In genomic region chr10:117477961-117478670, GRCh38 we compare ENCODE assay signal across 10 cellular contexts.
DNase-seq lines count a peak whose midpoint lies in the region; ATAC-seq, FAIRE-seq and TF ChIP-seq lines count a peak whose summit lies in the region.
"Had no signal": no experiment of that assay in that cellular context is flagged by ENCODE, and none has a peak within 500 bp of the region (broad histone marks: within the 10 kb centered on the region; RNA-seq: fewer than 3 reads in every experiment).

No MANE protein-coding gene starts in this region.

- H3K9me3 ChIP-seq in endothelial cell of umbilical vein (replicated peaks; ENCODE audit: control insufficient read depth, insufficient read depth, low read length): no peaks in the 10 kb centered on the region
- no peaks in the 10 kb centered on the region for H3K9me3 ChIP-seq in right atrium auricular region
- H3K9me3 ChIP-seq: testis had no signal

- peak; percentile 62 for FAIRE-seq in endothelial cell of umbilical vein (lab: Jason Lieb, UNC)

- H3K4me3 ChIP-seq in endothelial cell of umbilical vein (replicated peaks in 1 of 3; ENCODE audit: insufficient read depth in 1 of 3, low read depth in 1 of 3, low read length in 3 of 3) (no peak overlapping the region), rectal smooth muscle tissue (ENCODE audit: low read length) (no peak overlapping the region), right atrium auricular region (no peak overlapping the region)
- H3K4me3 ChIP-seq: testis had no signal

- POLR2A ChIA-PET in endothelial cell of umbilical vein (lab: Charles Lee): no interaction called here

- no peak overlapping the region for H2AFZ ChIP-seq in endothelial cell of umbilical vein (ENCODE audit: low read depth, low read length)

- H3K4me1 ChIP-seq in endothelial cell of umbilical vein (ENCODE audit: control insufficient read depth, extremely low read depth, insufficient read depth, low read length) (no peaks in the 10 kb centered on the region), rectal smooth muscle tissue (ENCODE audit: control insufficient read depth, insufficient read depth, low read length) (peaks cover 22% of the 10 kb centered on the region), right atrium auricular region (no peaks in the 10 kb centered on the region)
- H3K4me1 ChIP-seq: testis had no signal

- dilution Hi-C loops in endothelial cell of umbilical vein (cut with MboI; ENCODE audit: extremely low pct_ligation_motif_present, low sequenced_read_pairs): no loop called here

- CTCF ChIA-PET in endothelial cell of umbilical vein (lab: Charles Lee): interaction anchor here (0.6 to 6.5 kb wide), 23 partner anchors 9 to 981 kb away, joined by 3 to 279 read pairs (median 6); no protein-coding TSS in a partner anchor

- intact Hi-C loops in endothelial cell of umbilical vein (cut with micrococcal nuclease): loop anchor here (1.0 to 5.0 kb wide), 2 partner anchors 35 to 261 kb away; no protein-coding TSS in a partner anchor

- TF ChIP-seq POLR2A in endothelial cell of umbilical vein (IDR thresholded peaks at IDR 0.05; ENCODE audit: low read depth, low read length): no peak

- no peaks in the 10 kb centered on the region for H3K9me1 ChIP-seq in endothelial cell of umbilical vein (replicated peaks; ENCODE audit: control insufficient read depth, extremely low read depth, insufficient read depth, low read length)

- H4K20me1 ChIP-seq in endothelial cell of umbilical vein (replicated peaks; ENCODE audit: control insufficient read depth, extremely low read depth, insufficient read depth, low read length): no peaks in the 10 kb centered on the region

- TF ChIP-seq CTCF in endothelial cell of umbilical vein (IDR thresholded peaks at IDR 0.05; ENCODE audit: extremely low read depth in 1 of 2, insufficient read depth in 1 of 2, low read depth in 1 of 2, low read length in 2 of 2): peak in 1 of 2 donors; percentile 18
- TF ChIP-seq CTCF in right atrium auricular region (IDR thresholded peaks at IDR 0.05): peak in 1 of 2 donors; percentile 22

- H3K27ac ChIP-seq in endothelial cell of umbilical vein (ENCODE audit: insufficient read depth, low read depth, low read length): no peak overlapping the region
- H3K27ac ChIP-seq in rectal smooth muscle tissue (ENCODE audit: low read depth, low read length): peak overlapping the region; percentile 11
- no peak overlapping the region for H3K27ac ChIP-seq in right atrium auricular region
- H3K27ac ChIP-seq: testis had no signal

- DNase-seq in ELR (ENCODE audit: low read depth) (peak; percentile 88), NCI-H146 (lab: John Stamatoyannopoulos, UW) (peak; percentile 7), endothelial cell of umbilical vein (ENCODE audit: low read depth, low spot score) (peak; percentile 44), right atrium auricular region (ENCODE audit: low spot score) (no peak), Ammon's horn (ENCODE audit: low spot score) (no peak)
- DNase-seq: NCI-H524, testis had no signal

- H3K4me2 ChIP-seq in endothelial cell of umbilical vein (ENCODE audit: insufficient read depth, low read length): no peak overlapping the region

- H3K9ac ChIP-seq in endothelial cell of umbilical vein (replicated peaks; ENCODE audit: extremely low read depth, insufficient read depth, low read length) (no peak overlapping the region), rectal smooth muscle tissue (ENCODE audit: low read length) (no peak overlapping the region)

- no TSS peak for BruUV-seq in endothelial cell of umbilical vein (replicated peaks; lab: Mats Ljungman, UMichigan)

- H3K27me3 ChIP-seq in endothelial cell of umbilical vein (ENCODE audit: control insufficient read depth in 2 of 2, insufficient read depth in 2 of 2, low read length in 2 of 2) (peaks cover 2 to 6% of the 10 kb centered on the region in 2 experiments), rectal smooth muscle tissue (ENCODE audit: control insufficient read depth, insufficient read depth, low read length) (no peaks in the 10 kb centered on the region), right atrium auricular region (peaks cover 0 to 2% of the 10 kb centered on the region in 2 donors)
- H3K27me3 ChIP-seq: testis had no signal

- H3K36me3 ChIP-seq in endothelial cell of umbilical vein (ENCODE audit: control insufficient read depth in 2 of 2, extremely low read depth in 1 of 2, insufficient read depth in 2 of 2, low read length in 2 of 2): no peaks in the 10 kb centered on the region
- H3K36me3 ChIP-seq in rectal smooth muscle tissue (ENCODE audit: control insufficient read depth, insufficient read depth, low read length): no peaks in the 10 kb centered on the region
- H3K36me3 ChIP-seq in right atrium auricular region: no peaks in the 10 kb centered on the region

- no peaks in the 10 kb centered on the region for H3K79me2 ChIP-seq in endothelial cell of umbilical vein (ENCODE audit: control insufficient read depth, insufficient read depth, low read length)

- ATAC-seq in HG03097 (IDR thresholded peaks at IDR 0.05; ENCODE audit: low FRiP score, unreplicated experiment) (no peak), HG03565 (IDR thresholded peaks at IDR 0.05; ENCODE audit: unreplicated experiment) (no peak)

TF ChIP-seq in endothelial cell of umbilical vein, 7 proteins besides CTCF, POLR2A, EP300 and RAD21:
- TF ChIP-seq GATA2 (IDR thresholded peaks at IDR 0.05; ENCODE audit: insufficient read depth, insufficient read length, low read depth, low read length) (no peak), MAX (IDR thresholded peaks at IDR 0.05; ENCODE audit: insufficient read depth, insufficient read length) (no peak), MYC (IDR thresholded peaks at IDR 0.05; ENCODE audit: low read depth, low read length) (no peak), EZH2 (IDR thresholded peaks at IDR 0.05; ENCODE audit: borderline replicate concordance, low read depth, low read length, severe bottlenecking) (no peak), FOS (IDR thresholded peaks at IDR 0.05; ENCODE audit: borderline replicate concordance, insufficient read depth, low read length) (no peak), JUN (IDR thresholded peaks at IDR 0.05; ENCODE audit: borderline replicate concordance, insufficient read depth, insufficient read length, low read depth) (no peak)

Comparison
In these comparisons a context has a peak if more than half of its experiments do, and no peak if none do; other contexts are left out.
1. DNase-seq: peak in ELR (single experiment), NCI-H146 (single experiment) and endothelial cell of umbilical vein (single experiment); none in right atrium auricular region (single experiment) and Ammon's horn (single experiment).